Comparison of ENCODE assay signal across 35 cellular contexts in the genomic region with DNA sequence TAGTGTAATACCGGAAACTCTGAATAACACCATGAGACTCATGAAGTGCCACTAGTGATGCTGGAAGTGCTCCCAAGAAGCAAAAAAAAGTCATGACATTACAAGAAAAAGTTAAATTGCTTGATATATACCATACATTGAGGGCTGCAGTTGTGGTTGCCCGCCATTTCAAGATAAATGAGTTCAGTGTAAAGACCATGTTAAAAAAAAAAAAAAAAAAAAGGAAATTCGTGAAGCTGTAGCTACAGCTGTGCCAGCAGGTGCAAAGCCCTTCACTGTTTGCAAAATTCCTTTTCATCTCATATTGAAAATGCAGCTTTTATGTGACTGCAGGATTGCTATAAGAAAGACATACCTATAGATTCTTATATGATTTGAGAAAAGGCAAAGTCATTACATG.
"Had no signal": no experiment of that assay in that cellular context is flagged by ENCODE, and none has a peak within 500 bp of the region (broad histone marks: within the 10 kb centered on the region; RNA-seq: fewer than 3 reads in every experiment).

No MANE protein-coding gene starts in this region.

- H3K27ac ChIP-seq: ascending aorta, cardiac muscle cell, WERI-Rb-1 had no signal

- H3K4me3 Mint-ChIP-seq: activated CD4-positive, alpha-beta memory T cell treated with anti-CD3 and anti-CD28 coated beads, Interleukin-2, amount 10 ng/mL, durations not matched to agents 7 days and 5 days; activated CD4-positive, alpha-beta T cell treated with anti-CD3 and anti-CD28 coated beads for 36 hours; activated CD4-positive, alpha-beta T cell treated with anti-CD3 and anti-CD28 coated beads, Interleukin-2, amount 10 ng/mL, durations not matched to agents 7 days and 5 days; activated CD8-positive, alpha-beta memory T cell treated with anti-CD3 and anti-CD28 coated beads, Interleukin-2, amount 10 ng/mL, durations not matched to agents 7 days and 5 days; activated CD8-positive, alpha-beta T cell treated with anti-CD3 and anti-CD28 coated beads, Interleukin-2, amount 10 ng/mL, durations not matched to agents 7 days and 5 days; activated naive CD4-positive, alpha-beta T cell treated with anti-CD3 and anti-CD28 coated beads, Interleukin-2, amount 10 ng/mL, durations not matched to agents 7 days and 5 days; activated naive CD4-positive, alpha-beta T cell treated with anti-CD3 and anti-CD28 coated beads, Interleukin-2, amount 50 U/mL, for 24 hours; activated naive CD8-positive, alpha-beta T cell; activated naive CD8-positive, alpha-beta T cell treated with anti-CD3 and anti-CD28 coated beads, Interleukin-2, amount 10 ng/mL, durations not matched to agents 7 days and 5 days; activated naive CD8-positive, alpha-beta T cell treated with anti-CD3 and anti-CD28 coated beads, Interleukin-2, amount 50 U/mL, for 24 hours; activated T-cell treated with anti-CD3 and anti-CD28 coated beads, Interleukin-2, amount 50 U/mL, for 4 hours; brain; T-helper 1 cell treated with Interleukin-12 subunit alpha and Interleukin-12 subunit beta and Interleukin-4 antibody, amounts not matched to agents 30 μg/mL and 1 μg/mL, for 36 hours; T-helper 2 cell treated with Interferon-gamma antibody and Interleukin-4, amounts not matched to agents 5 μg/mL and 100 μg/mL, for 36 hours; WTC11 had no signal

- H3K4me1 Mint-ChIP-seq: activated CD4-positive, alpha-beta memory T cell treated with anti-CD3 and anti-CD28 coated beads, Interleukin-2, amount 10 ng/mL, durations not matched to agents 7 days and 5 days; activated CD4-positive, alpha-beta T cell treated with anti-CD3 and anti-CD28 coated beads for 36 hours; activated CD4-positive, alpha-beta T cell treated with anti-CD3 and anti-CD28 coated beads, Interleukin-2, amount 10 ng/mL, durations not matched to agents 7 days and 5 days; activated CD8-positive, alpha-beta memory T cell treated with anti-CD3 and anti-CD28 coated beads, Interleukin-2, amount 10 ng/mL, durations not matched to agents 7 days and 5 days; activated naive CD4-positive, alpha-beta T cell treated with anti-CD3 and anti-CD28 coated beads, Interleukin-2, amount 10 ng/mL, durations not matched to agents 7 days and 5 days; activated naive CD4-positive, alpha-beta T cell treated with anti-CD3 and anti-CD28 coated beads, Interleukin-2, amount 50 U/mL, for 24 hours; activated naive CD8-positive, alpha-beta T cell treated with anti-CD3 and anti-CD28 coated beads, Interleukin-2, amount 10 ng/mL, durations not matched to agents 7 days and 5 days; activated naive CD8-positive, alpha-beta T cell treated with anti-CD3 and anti-CD28 coated beads, Interleukin-2, amount 50 U/mL, for 24 hours; WTC11 had no signal

- H3K4me3 ChIP-seq: ascending aorta, cardiac muscle cell had no signal

- H3K27me3 ChIP-seq: ascending aorta, cardiac muscle cell had no signal

- H3K9me3 Mint-ChIP-seq: activated CD4-positive, alpha-beta memory T cell treated with anti-CD3 and anti-CD28 coated beads, Interleukin-2, amount 10 ng/mL, durations not matched to agents 7 days and 5 days; activated CD4-positive, alpha-beta T cell treated with anti-CD3 and anti-CD28 coated beads, Interleukin-2, amount 10 ng/mL, durations not matched to agents 7 days and 5 days; activated naive CD4-positive, alpha-beta T cell treated with anti-CD3 and anti-CD28 coated beads, Interleukin-2, amount 10 ng/mL, durations not matched to agents 7 days and 5 days; activated naive CD4-positive, alpha-beta T cell treated with anti-CD3 and anti-CD28 coated beads, Interleukin-2, amount 50 U/mL, for 24 hours; activated naive CD8-positive, alpha-beta T cell treated with anti-CD3 and anti-CD28 coated beads, Interleukin-2, amount 10 ng/mL, durations not matched to agents 7 days and 5 days; activated naive CD8-positive, alpha-beta T cell treated with anti-CD3 and anti-CD28 coated beads, Interleukin-2, amount 50 U/mL, for 24 hours; activated T-cell treated with anti-CD3 and anti-CD28 coated beads, Interleukin-2, amount 50 U/mL, for 4 hours; activated T-helper 2 cell treated with anti-CD3 and anti-CD28 coated beads, Interferon-gamma antibody, Interleukin-2, Interleukin-4, amounts not matched to agents 10 μg/mL and 5 μg/mL and 100 μg/mL, durations not matched to agents 14 hours and 24 hours and 36 hours; brain; T-helper 1 cell treated with Interleukin-12 subunit alpha and Interleukin-12 subunit beta and Interleukin-4 antibody, amounts not matched to agents 30 μg/mL and 1 μg/mL, for 36 hours; T-helper 2 cell treated with Interferon-gamma antibody and Interleukin-4, amounts not matched to agents 5 μg/mL and 100 μg/mL, for 36 hours; WTC11 had no signal

- H3K9me3 ChIP-seq: ascending aorta had no signal

- H3K4me1 ChIP-seq: ascending aorta had no signal

- DNase-seq: activated CD4-positive, alpha-beta memory T cell treated with anti-CD3 and anti-CD28 coated beads, Interleukin-2, amount 10 ng/mL, durations not matched to agents 7 days and 5 days; activated CD4-positive, alpha-beta T cell treated with anti-CD3 and anti-CD28 coated beads for 1 hour; activated CD4-positive, alpha-beta T cell treated with anti-CD3 and anti-CD28 coated beads for 36 hours; activated CD4-positive, alpha-beta T cell treated with anti-CD3 and anti-CD28 coated beads for 48 hours; activated CD4-positive, alpha-beta T cell treated with anti-CD3 and anti-CD28 coated beads, Interleukin-2, amount 10 ng/mL, durations not matched to agents 7 days and 5 days; activated CD4-positive, alpha-beta T cell treated with anti-CD3 and anti-CD28 coated beads, Interleukin-2, amount 50 U/mL, for 48 hours; activated CD4-positive, CD25-positive, alpha-beta regulatory T cell; activated CD8-positive, alpha-beta memory T cell treated with anti-CD3 and anti-CD28 coated beads for 24 hours; activated CD8-positive, alpha-beta memory T cell treated with anti-CD3 and anti-CD28 coated beads, Interleukin-2, amount 10 ng/mL, durations not matched to agents 7 days and 5 days; activated CD8-positive, alpha-beta memory T cell treated with anti-CD3 and anti-CD28 coated beads, Interleukin-2, amount 50 U/mL, for 48 hours; activated CD8-positive, alpha-beta T cell treated with anti-CD3 and anti-CD28 coated beads, Interleukin-2, amount 10 ng/mL, durations not matched to agents 7 days and 5 days; activated effector memory CD4-positive, alpha-beta T cell treated with Interleukin-2 at 50 U/mL for 16 hours; activated gamma-delta T cell; activated naive CD4-positive, alpha-beta T cell treated with anti-CD3 and anti-CD28 coated beads, Interleukin-2, amount 10 ng/mL, durations not matched to agents 7 days and 5 days; activated naive CD4-positive, alpha-beta T cell treated with Interleukin-2 at 50 U/mL for 16 hours; activated naive CD8-positive, alpha-beta T cell treated with anti-CD3 and anti-CD28 coated beads, Interleukin-2, amount 10 ng/mL, durations not matched to agents 7 days and 5 days; activated naive CD8-positive, alpha-beta T cell treated with anti-CD3 and anti-CD28 coated beads, Interleukin-2, amount 50 U/mL, for 24 hours; activated T-cell treated with anti-CD3 and anti-CD28 coated beads, Interleukin-2, amount 50 U/mL, for 4 hours; amygdala; anterior cingulate cortex; caudate nucleus; T-helper 1 cell; T-helper 2 cell; T-helper 9 cell; WERI-Rb-1 had no signal

- H3K36me3 ChIP-seq: ascending aorta, cardiac muscle cell, WERI-Rb-1 had no signal

- ATAC-seq: activated CD4-positive, alpha-beta T cell treated with anti-CD3 and anti-CD28 coated beads for 36 hours; activated CD4-positive, CD25-positive, alpha-beta regulatory T cell treated with anti-CD3 and anti-CD28 coated beads, Interleukin-2, amount 50 U/mL, for 24 hours; activated CD8-positive, alpha-beta memory T cell treated with anti-CD3 and anti-CD28 coated beads, Interleukin-2, amount 10 ng/mL, durations not matched to agents 7 days and 5 days; activated CD8-positive, alpha-beta T cell treated with anti-CD3 and anti-CD28 coated beads, Interleukin-2, amount 10 ng/mL, durations not matched to agents 7 days and 5 days; activated naive CD8-positive, alpha-beta T cell treated with anti-CD3 and anti-CD28 coated beads, Interleukin-2, amount 50 U/mL, for 24 hours; activated T-cell treated with anti-CD3 and anti-CD28 coated beads, Interleukin-2, amount 50 U/mL, for 4 hours; WTC11 had no signal

- H3K36me3 Mint-ChIP-seq: activated CD8-positive, alpha-beta memory T cell treated with anti-CD3 and anti-CD28 coated beads, Interleukin-2, amount 10 ng/mL, durations not matched to agents 7 days and 5 days; activated naive CD4-positive, alpha-beta T cell treated with anti-CD3 and anti-CD28 coated beads, Interleukin-2, amount 10 ng/mL, durations not matched to agents 7 days and 5 days; WTC11 had no signal

- H3K27me3 Mint-ChIP-seq: activated CD4-positive, alpha-beta memory T cell treated with anti-CD3 and anti-CD28 coated beads, Interleukin-2, amount 10 ng/mL, durations not matched to agents 7 days and 5 days; activated CD4-positive, alpha-beta T cell treated with anti-CD3 and anti-CD28 coated beads for 36 hours; activated CD4-positive, alpha-beta T cell treated with anti-CD3 and anti-CD28 coated beads, Interleukin-2, amount 10 ng/mL, durations not matched to agents 7 days and 5 days; activated CD8-positive, alpha-beta memory T cell treated with anti-CD3 and anti-CD28 coated beads, Interleukin-2, amount 10 ng/mL, durations not matched to agents 7 days and 5 days; activated naive CD4-positive, alpha-beta T cell treated with anti-CD3 and anti-CD28 coated beads, Interleukin-2, amount 10 ng/mL, durations not matched to agents 7 days and 5 days; activated naive CD4-positive, alpha-beta T cell treated with anti-CD3 and anti-CD28 coated beads, Interleukin-2, amount 50 U/mL, for 24 hours; activated naive CD8-positive, alpha-beta T cell; activated naive CD8-positive, alpha-beta T cell treated with anti-CD3 and anti-CD28 coated beads, Interleukin-2, amount 10 ng/mL, durations not matched to agents 7 days and 5 days; activated naive CD8-positive, alpha-beta T cell treated with anti-CD3 and anti-CD28 coated beads, Interleukin-2, amount 50 U/mL, for 24 hours; brain had no signal

- H3K27ac Mint-ChIP-seq: activated CD4-positive, alpha-beta memory T cell treated with anti-CD3 and anti-CD28 coated beads, Interleukin-2, amount 10 ng/mL, durations not matched to agents 7 days and 5 days; activated CD4-positive, alpha-beta T cell treated with anti-CD3 and anti-CD28 coated beads for 36 hours; activated CD4-positive, alpha-beta T cell treated with anti-CD3 and anti-CD28 coated beads, Interleukin-2, amount 10 ng/mL, durations not matched to agents 7 days and 5 days; activated CD8-positive, alpha-beta memory T cell treated with anti-CD3 and anti-CD28 coated beads, Interleukin-2, amount 10 ng/mL, durations not matched to agents 7 days and 5 days; activated CD8-positive, alpha-beta T cell treated with anti-CD3 and anti-CD28 coated beads, Interleukin-2, amount 10 ng/mL, durations not matched to agents 7 days and 5 days; activated naive CD4-positive, alpha-beta T cell treated with anti-CD3 and anti-CD28 coated beads, Interleukin-2, amount 10 ng/mL, durations not matched to agents 7 days and 5 days; activated naive CD4-positive, alpha-beta T cell treated with anti-CD3 and anti-CD28 coated beads, Interleukin-2, amount 50 U/mL, for 24 hours; activated naive CD8-positive, alpha-beta T cell; activated naive CD8-positive, alpha-beta T cell treated with anti-CD3 and anti-CD28 coated beads, Interleukin-2, amount 10 ng/mL, durations not matched to agents 7 days and 5 days; activated naive CD8-positive, alpha-beta T cell treated with anti-CD3 and anti-CD28 coated beads, Interleukin-2, amount 50 U/mL, for 24 hours; activated T-helper 2 cell treated with anti-CD3 and anti-CD28 coated beads, Interferon-gamma antibody, Interleukin-2, Interleukin-4, amounts not matched to agents 10 μg/mL and 5 μg/mL and 100 μg/mL, durations not matched to agents 14 hours and 24 hours and 36 hours; brain; T-helper 1 cell treated with Interleukin-12 subunit alpha and Interleukin-12 subunit beta and Interleukin-4 antibody, amounts not matched to agents 30 μg/mL and 1 μg/mL, for 36 hours; T-helper 2 cell treated with Interferon-gamma antibody and Interleukin-4, amounts not matched to agents 5 μg/mL and 100 μg/mL, for 36 hours; WTC11 had no signal
